2 cellular contexts compared by ENCODE assay signal in genomic region chr3:128051459-128051836, GRCh38.
A peak's percentile ranks its signal among the peaks of the same experiment; 100 is the strongest.
TF ChIP-seq lines count a peak whose summit lies in the region.

No MANE protein-coding gene starts in this region.

TF ChIP-seq in K562, 482 proteins besides CTCF, POLR2A, EP300 and RAD21 (continued from another document):
- no peak for TF ChIP-seq MGA (IDR thresholded peaks at IDR 0.05)
- TF ChIP-seq THRAP3 (IDR thresholded peaks at IDR 0.05; ENCODE audit: borderline replicate concordance) = no peak
- TF ChIP-seq ZNF511 (CRISPR knock-in tag; IDR thresholded peaks at IDR 0.05) = no peak
- peak; percentile 48; the same call in 1 of the 2 replicates for TF ChIP-seq CEBPG (CRISPR knock-in tag; IDR thresholded peaks at IDR 0.05)
- peak; percentile 9 to 39; a peak in 1 of 4 replicates for TF ChIP-seq CEBPG (tag; conservative IDR thresholded peaks at IDR 0.05 in 1 of 2, IDR thresholded peaks at IDR 0.05 in 1 of 2)
- TF ChIP-seq EP400 (IDR thresholded peaks at IDR 0.05) = peak; percentile 25; the same call in 1 of the 2 replicates
- no peak for TF ChIP-seq FIP1L1 (IDR thresholded peaks at IDR 0.05; ENCODE audit: low read depth, low read length, poor library complexity, severe bottlenecking)
- no peak; a peak in 1 of 4 replicates for TF ChIP-seq MAZ (CRISPR knock-in tag; conservative IDR thresholded peaks at IDR 0.05 in 1 of 2, IDR thresholded peaks at IDR 0.05 in 1 of 2)
- TF ChIP-seq MECOM (CRISPR knock-in tag; IDR thresholded peaks at IDR 0.05) = no peak
- no peak for TF ChIP-seq THAP7 (CRISPR knock-in tag; IDR thresholded peaks at IDR 0.05)
- TF ChIP-seq TEAD4 (IDR thresholded peaks at IDR 0.05; ENCODE audit: low read length) = no peak
- no peak for TF ChIP-seq TEAD4 (CRISPR knock-in tag; IDR thresholded peaks at IDR 0.05; ENCODE audit: borderline replicate concordance)
- no peak for TF ChIP-seq JUND (IDR thresholded peaks at IDR 0.05; ENCODE audit: borderline replicate concordance, low read depth, low read length)
- TF ChIP-seq JUND (tag; IDR thresholded peaks at IDR 0.05; ENCODE audit: borderline replicate concordance, low read depth, low read length) = 0 out of 3 replicates have a peak, but pooled peaks have one; percentile 2
- 0 out of 2 replicates have a peak, but pooled peaks have one; percentile 37 for TF ChIP-seq CTBP1 (IDR thresholded peaks at IDR 0.05; ENCODE audit: borderline replicate concordance)

TF ChIP-seq in HepG2, 621 proteins besides CTCF, POLR2A, EP300 and RAD21 (continued from another document and continues in another):
- no peak for TF ChIP-seq ZNF430 (CRISPR knock-in tag; IDR thresholded peaks at IDR 0.05)
- TF ChIP-seq ZNF614 (CRISPR knock-in tag; IDR thresholded peaks at IDR 0.05; ENCODE audit: borderline replicate concordance) = no peak
- no peak for TF ChIP-seq ZFYVE20 (CRISPR knock-in tag; IDR thresholded peaks at IDR 0.05; ENCODE audit: borderline replicate concordance, low read depth)
- TF ChIP-seq ZNF703 (CRISPR knock-in tag; IDR thresholded peaks at IDR 0.05; ENCODE audit: borderline replicate concordance) = no peak
- no peak for TF ChIP-seq PHF20 (CRISPR knock-in tag; IDR thresholded peaks at IDR 0.05)
- no peak for TF ChIP-seq REPIN1 (CRISPR knock-in tag; IDR thresholded peaks at IDR 0.05; ENCODE audit: borderline replicate concordance, low read depth)
- no peak for TF ChIP-seq MAZ (IDR thresholded peaks at IDR 0.05; ENCODE audit: borderline replicate concordance, low read depth, low read length)
- no peak for TF ChIP-seq MAZ (CRISPR knock-in tag; IDR thresholded peaks at IDR 0.05; ENCODE audit: low read depth)
- 0 out of 2 replicates have a peak, but pooled peaks have one; percentile 68 for TF ChIP-seq ATF5 (CRISPR knock-in tag; IDR thresholded peaks at IDR 0.05; ENCODE audit: low read depth)
- TF ChIP-seq ZNF784 (CRISPR knock-in tag; IDR thresholded peaks at IDR 0.05; ENCODE audit: borderline replicate concordance) = no peak
- TF ChIP-seq ZSCAN20 (CRISPR knock-in tag; IDR thresholded peaks at IDR 0.05; ENCODE audit: borderline replicate concordance) = no peak
- no peak for TF ChIP-seq FOXP4 (CRISPR knock-in tag; IDR thresholded peaks at IDR 0.05)
- 0 out of 2 replicates have a peak, but pooled peaks have one; percentile 58 for TF ChIP-seq STAT6 (CRISPR knock-in tag; IDR thresholded peaks at IDR 0.05; ENCODE audit: borderline replicate concordance)
- no peak for TF ChIP-seq HOXA3 (CRISPR knock-in tag; IDR thresholded peaks at IDR 0.05)
- peak; percentile 43; the same call in 1 of the 2 replicates for TF ChIP-seq CEBPG (CRISPR knock-in tag; IDR thresholded peaks at IDR 0.05)
- TF ChIP-seq ZBTB1 (CRISPR knock-in tag; IDR thresholded peaks at IDR 0.05; ENCODE audit: borderline replicate concordance) = no peak
- TF ChIP-seq ZNF337 (CRISPR knock-in tag; IDR thresholded peaks at IDR 0.05; ENCODE audit: borderline replicate concordance, low read depth) = no peak
- no peak for TF ChIP-seq MTA1 (CRISPR knock-in tag; IDR thresholded peaks at IDR 0.05; ENCODE audit: borderline replicate concordance)
- TF ChIP-seq RARA (CRISPR knock-in tag; IDR thresholded peaks at IDR 0.05) = no peak
- no peak for TF ChIP-seq ZBED4 (CRISPR knock-in tag; IDR thresholded peaks at IDR 0.05; ENCODE audit: borderline replicate concordance)
- no peak for TF ChIP-seq NFAT5 (CRISPR knock-in tag; IDR thresholded peaks at IDR 0.05)
- no peak for TF ChIP-seq ZNF253 (CRISPR knock-in tag; IDR thresholded peaks at IDR 0.05; ENCODE audit: borderline replicate concordance)
- no peak for TF ChIP-seq SOX5 (CRISPR knock-in tag; IDR thresholded peaks at IDR 0.05; ENCODE audit: borderline replicate concordance)
- no peak for TF ChIP-seq PBX3 (CRISPR knock-in tag; IDR thresholded peaks at IDR 0.05; ENCODE audit: borderline replicate concordance)
- no peak for TF ChIP-seq EZH2 (conservative IDR thresholded peaks at IDR 0.05; ENCODE audit: low read depth, low read length)
- no peak for TF ChIP-seq ZNF724P (CRISPR knock-in tag; IDR thresholded peaks at IDR 0.05; ENCODE audit: borderline replicate concordance)
- no peak for TF ChIP-seq ZBTB20 (CRISPR knock-in tag; IDR thresholded peaks at IDR 0.05; ENCODE audit: borderline replicate concordance, low read depth)
- TF ChIP-seq RBM22 (optimal IDR thresholded peaks at IDR 0.05; ENCODE audit: low read length) = no peak
- no peak for TF ChIP-seq ZHX1 (CRISPR knock-in tag; IDR thresholded peaks at IDR 0.05; ENCODE audit: low read depth)
- no peak for TF ChIP-seq ZNF670 (CRISPR knock-in tag; IDR thresholded peaks at IDR 0.05; ENCODE audit: borderline replicate concordance)
- no peak for TF ChIP-seq ATF3 (CRISPR knock-in tag; IDR thresholded peaks at IDR 0.05)
